Comparison of ENCODE assay signal across 18 cellular contexts in genomic region chrX:38959736-38960534, GRCh38.
DNase-seq lines count a peak whose midpoint lies in the region; ATAC-seq and TF ChIP-seq lines count a peak whose summit lies in the region.
"Had no signal": no experiment of that assay in that cellular context is flagged by ENCODE, and none has a peak within 500 bp of the region (broad histone marks: within the 10 kb centered on the region; RNA-seq: fewer than 3 reads in every experiment).

No MANE protein-coding gene starts in this region.

- H3K79me2 ChIP-seq in mesendoderm (ENCODE audit: control insufficient read depth, insufficient read depth, low read length), result no peaks in the 10 kb centered on the region

- H3K36me3 ChIP-seq in mesendoderm (ENCODE audit: control insufficient read depth, insufficient read depth, low read length) (no peaks in the 10 kb centered on the region), colonic mucosa (no peaks in the 10 kb centered on the region)
- H3K36me3 ChIP-seq: sigmoid colon, transverse colon had no signal

- H3K27ac ChIP-seq in mesendoderm (ENCODE audit: low read depth, low read length) (peak overlapping the region; percentile 73), substantia nigra (ENCODE audit: low read depth, low read length, poor library complexity, severe bottlenecking) (peak overlapping the region; percentile 55), colonic mucosa (no peak overlapping the region)
- H3K27ac ChIP-seq: sigmoid colon, transverse colon had no signal

- no peak overlapping the region for H2BK5ac ChIP-seq in mesendoderm (ENCODE audit: low read length)

- no peak overlapping the region for H3K23ac ChIP-seq in mesendoderm (ENCODE audit: low read length)

- H3K4me3 Mint-ChIP-seq in brain, result no peak overlapping the region
- H3K4me3 Mint-ChIP-seq: B cell, T-cell had no signal

- H2BK15ac ChIP-seq in mesendoderm (replicated peaks; ENCODE audit: low read depth), result peak overlapping the region; percentile 45

- H3K18ac ChIP-seq in mesendoderm (ENCODE audit: low read length), result peak overlapping the region; percentile 84

- peak overlapping the region in 3 of 5 experiments; percentile 21 to 79 (median 53) for H3K27ac Mint-ChIP-seq in brain
- H3K27ac Mint-ChIP-seq: B cell, T-cell had no signal

- intact Hi-C loops in colonic mucosa (cut with DNase I), result no loop called here

- DNase-seq in fibroblast of pulmonary artery (ENCODE audit: low read depth) (peak; percentile 55), mesendoderm (peak; percentile 58), substantia nigra (lab: John Stamatoyannopoulos, UW) (no peak), globus pallidus (ENCODE audit: low spot score) (no peak), colonic mucosa (no peak)
- DNase-seq: activated CD4-positive, alpha-beta T cell treated with anti-CD3 and anti-CD28 coated beads, Interleukin-2, amount 50 U/mL, for 1 hour; activated gamma-delta T cell; Caco-2; Karpas-422; sigmoid colon; stimulated activated CD4-positive, alpha-beta T cell treated with anti-CD3 and anti-CD28 coated beads, Interleukin-1b, Interleukin-23, amount 100 ng/mL, for 48 hours; stimulated activated naive CD4-positive, alpha-beta T cell; T-cell; transverse colon had no signal

- peaks cover 4% of the 10 kb centered on the region for H3K36me3 Mint-ChIP-seq in brain
- H3K36me3 Mint-ChIP-seq: T-cell had no signal

- H2AK5ac ChIP-seq in mesendoderm (ENCODE audit: low read length), result no peak overlapping the region

- peaks cover 6 to 16% (median 8%) of the 10 kb centered on the region in 5 experiments for H3K9me3 Mint-ChIP-seq in brain

- H4K8ac ChIP-seq in mesendoderm (ENCODE audit: low read depth, low read length), result no peak overlapping the region

- H3K4me1 ChIP-seq in mesendoderm (ENCODE audit: control insufficient read depth, low read depth, low read length) (no peaks in the 10 kb centered on the region), colonic mucosa (no peaks in the 10 kb centered on the region)
- H3K4me1 ChIP-seq: Caco-2, sigmoid colon, transverse colon had no signal

- peak overlapping the region; percentile 86 for H3K4ac ChIP-seq in mesendoderm (ENCODE audit: low read depth, low read length)

- no peak overlapping the region for H3K4me2 ChIP-seq in mesendoderm (ENCODE audit: low read length)

- TF ChIP-seq CTCF in brain (conservative IDR thresholded peaks at IDR 0.05), result no peak
- no peak for TF ChIP-seq CTCF in fibroblast of pulmonary artery (IDR thresholded peaks at IDR 0.05; ENCODE audit: low read length, missing control alignments)
- no peak for TF ChIP-seq CTCF in colonic mucosa (IDR thresholded peaks at IDR 0.05)

- H3K27me3 ChIP-seq in mesendoderm (ENCODE audit: insufficient read depth, low read length, poor library complexity) (no peaks in the 10 kb centered on the region), colonic mucosa (no peaks in the 10 kb centered on the region)
- H3K27me3 ChIP-seq: sigmoid colon, transverse colon had no signal

- no CpG with 5 or more reads among the region's 3 CpGs for WGBS in mesendoderm (ENCODE audit: extremely low coverage, insufficient coverage, low lambda C conversion rate)

- ATAC-seq in GM21737 (IDR thresholded peaks at IDR 0.05; ENCODE audit: unreplicated experiment), result no peak
- ATAC-seq: T-cell had no signal

- H4K5ac ChIP-seq in mesendoderm (ENCODE audit: low read length), result no peak overlapping the region

- no peaks in the 10 kb centered on the region for H3K79me1 ChIP-seq in mesendoderm (ENCODE audit: low read length)

- H3K4me3 ChIP-seq in fibroblast of pulmonary artery (replicated peaks; ENCODE audit: low read depth, low read length) (no peak overlapping the region), mesendoderm (ENCODE audit: low read length) (no peak overlapping the region), colonic mucosa (no peak overlapping the region)
- H3K4me3 ChIP-seq: coronary artery, sigmoid colon, transverse colon had no signal

- H2BK120ac ChIP-seq in mesendoderm (ENCODE audit: low read depth, low read length), result peak overlapping the region; percentile 45

- peaks cover 6% of the 10 kb centered on the region for H3K27me3 Mint-ChIP-seq in brain
- H3K27me3 Mint-ChIP-seq: B cell had no signal

- peaks cover 9% of the 10 kb centered on the region for H3K4me1 Mint-ChIP-seq in brain
- H3K4me1 Mint-ChIP-seq: B cell, T-cell had no signal

- H3K56ac ChIP-seq in mesendoderm (ENCODE audit: low read length), result peak overlapping the region; percentile 28

- H3K9ac ChIP-seq in mesendoderm (ENCODE audit: low read length) (no peak overlapping the region), colonic mucosa (ENCODE audit: low read depth in 2 of 2, low read length in 2 of 2) (no peak overlapping the region)

- H3K9me3 ChIP-seq in colonic mucosa, result no peaks in the 10 kb centered on the region
- H3K9me3 ChIP-seq: Caco-2, sigmoid colon, transverse colon had no signal

Comparison
In these comparisons a context has a peak if more than half of its experiments do, and no peak if none do; other contexts are left out.
1. DNase-seq: peak in fibroblast of pulmonary artery (single experiment) and mesendoderm (single experiment); none in substantia nigra (0 of 49), globus pallidus (single experiment) and colonic mucosa (single experiment).